In the genomic region with DNA sequence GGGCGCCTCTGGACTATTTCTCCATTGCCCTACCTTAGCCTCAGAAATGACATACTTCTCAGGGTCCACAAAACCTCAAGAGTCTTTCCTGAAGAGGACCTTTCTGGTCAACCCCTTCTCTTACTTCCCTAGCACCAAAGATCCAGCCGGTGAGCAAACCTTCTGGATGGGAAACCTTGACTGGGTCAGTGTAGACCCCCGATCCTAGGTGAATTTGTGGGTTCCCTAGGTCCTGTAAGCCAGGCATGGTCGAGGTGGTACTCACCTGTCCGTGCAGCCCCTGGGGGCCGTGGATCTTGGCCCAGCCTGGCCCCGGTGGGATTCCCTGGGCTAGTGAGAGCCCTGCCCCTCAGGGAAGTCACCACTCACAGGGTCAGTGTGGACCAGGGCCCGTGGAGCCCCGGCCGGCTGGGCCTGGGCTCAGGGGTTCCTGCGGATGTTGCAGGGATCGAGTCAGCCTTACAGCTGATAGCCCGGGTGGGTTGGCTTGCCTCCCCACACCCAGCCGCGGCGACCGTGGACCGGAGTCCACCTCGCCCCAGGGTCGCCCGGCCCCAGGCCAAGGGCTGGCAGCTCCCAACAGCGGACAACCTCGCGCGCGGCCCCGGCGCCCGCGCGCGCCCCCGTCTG, we compare ENCODE assay signal across 8 cellular contexts. TPM values are rescaled to one million over a fixed set of nuclear protein-coding genes. Genes with fewer than 3 reads are reported as not detected.
DNase-seq lines count a peak whose midpoint lies in the region; ATAC-seq and TF ChIP-seq lines count a peak whose summit lies in the region.

No MANE protein-coding gene starts in this region.

- no peaks in the 10 kb centered on the region for H3K9me3 Mint-ChIP-seq in CD8-positive, alpha-beta T cell

- no peak for TF ChIP-seq CTCF in CD8-positive, alpha-beta T cell (IDR thresholded peaks at IDR 0.05)

- peaks cover 65% of the 10 kb centered on the region for H3K36me3 Mint-ChIP-seq in CD8-positive, alpha-beta T cell

- H3K4me3 ChIP-seq in CD8-positive, alpha-beta T cell (ENCODE audit: low read depth, low read length): peak overlapping the region; percentile 93
- H3K4me3 ChIP-seq in HUES6 (ENCODE audit: low read depth, low read length) (peak overlapping the region; percentile 74), urinary bladder (ENCODE audit: low read depth, low read length) (peak overlapping the region; percentile 90)

- H3K27me3 ChIP-seq in CD8-positive, alpha-beta T cell (ENCODE audit: insufficient read depth, low read length): no peaks in the 10 kb centered on the region
- no peaks in the 10 kb centered on the region for H3K27me3 ChIP-seq in HUES6 (ENCODE audit: control insufficient read depth, insufficient read depth, low read length)

- 4% methylated on average over 33 of the region's 33 CpGs for WGBS in urinary bladder

- peak in 1 of 7 experiments; percentile 20 for DNase-seq in CD8-positive, alpha-beta T cell
- peak in 7 of 61 donors; percentile 56 to 80 (median 64) for DNase-seq in caudate nucleus (lab: John Stamatoyannopoulos, UW)
- DNase-seq in medulla oblongata (ENCODE audit: extremely low spot score): peak; percentile 21
- DNase-seq in NCI-H1694 treated with DMSO at 0.1 percent for 48 hours (lab: John Stamatoyannopoulos, UW): no peak
- DNase-seq in amniotic stem cell (lab: John Stamatoyannopoulos, UW): no peak

- peak overlapping the region; percentile 71 for H3K9ac ChIP-seq in HUES6 (ENCODE audit: low read length)

- H3K4me1 ChIP-seq in CD8-positive, alpha-beta T cell (ENCODE audit: insufficient read depth, low read length): peaks cover 39% of the 10 kb centered on the region
- H3K4me1 ChIP-seq in HUES6 (ENCODE audit: control insufficient read depth, insufficient read depth, low read length): peaks cover 11% of the 10 kb centered on the region; the same call in 1 of the 2 replicates
- H3K4me1 ChIP-seq in urinary bladder (ENCODE audit: insufficient read depth): no peaks in the 10 kb centered on the region

- H3K27ac ChIP-seq in CD8-positive, alpha-beta T cell (ENCODE audit: low read depth, low read length): peak overlapping the region; percentile 95
- H3K27ac ChIP-seq in HUES6 (ENCODE audit: low read depth, low read length): peak overlapping the region; percentile 60; the same call in 1 of the 2 replicates
- H3K27ac ChIP-seq in caudate nucleus (ENCODE audit: low read depth, low read length): peak overlapping the region; percentile 94
- peak overlapping the region; percentile 91 for H3K27ac ChIP-seq in urinary bladder (ENCODE audit: low read depth)

- peak overlapping the region; percentile 85 for H3K27ac Mint-ChIP-seq in CD8-positive, alpha-beta T cell

- H3K27me3 Mint-ChIP-seq in CD8-positive, alpha-beta T cell (ENCODE audit: low read depth): no peaks in the 10 kb centered on the region

- H3K36me3 ChIP-seq in CD8-positive, alpha-beta T cell (ENCODE audit: insufficient read depth, low read length): peaks cover 38% of the 10 kb centered on the region
- peaks cover 52% of the 10 kb centered on the region for H3K36me3 ChIP-seq in HUES6 (ENCODE audit: control insufficient read depth, insufficient read depth, low read length)
- H3K36me3 ChIP-seq in urinary bladder (ENCODE audit: insufficient read depth): peaks cover 8% of the 10 kb centered on the region

- H3K9me3 ChIP-seq in CD8-positive, alpha-beta T cell (ENCODE audit: low read length): no peaks in the 10 kb centered on the region
- no peaks in the 10 kb centered on the region for H3K9me3 ChIP-seq in HUES6 (ENCODE audit: control insufficient read depth, insufficient read depth, low read depth, low read length)

- POLR2A ChIA-PET in CD8-positive, alpha-beta T cell (lab: Charles Lee): interaction anchor here (1.2 to 7.5 kb wide), 16 partner anchors 10 to 69 kb away, joined by 3 to 184 read pairs (median 10); a partner anchor contains a TSS

- ATAC-seq in CD8-positive, alpha-beta T cell: no peak
- peak; percentile 33 for ATAC-seq in GM21423 (IDR thresholded peaks at IDR 0.05; ENCODE audit: unreplicated experiment)

- H3K4me3 Mint-ChIP-seq in CD8-positive, alpha-beta T cell: peak overlapping the region; percentile 99

- peaks cover 55% of the 10 kb centered on the region for H3K4me1 Mint-ChIP-seq in CD8-positive, alpha-beta T cell (ENCODE audit: low read depth)

- intact Hi-C loops in CD8-positive, alpha-beta T cell (cut with DNase I, micrococcal nuclease): loop anchor here (1.0 to 5.0 kb wide), 14 partner anchors 10 to 518 kb away; a partner anchor contains a TSS

- CTCF ChIA-PET in CD8-positive, alpha-beta T cell (lab: Charles Lee): interaction anchor here (0.7 to 2.9 kb wide), 9 partner anchors 16 to 170 kb away, joined by 3 to 15 read pairs (median 6); a partner anchor contains a TSS

RNA-seq across cellular contexts. Expression of a gene that starts 0.6 kb away (rescaled TPM):
- total RNA-seq in CD8-positive, alpha-beta T cell: 100 to 1,000 TPM; 103 to 116 TPM
- 20.7 TPM for total RNA-seq in urinary bladder
- 54.6 TPM for polyA plus RNA-seq in urinary bladder

RNA-seq across cellular contexts. Expression of a gene that starts 0.7 kb away (rescaled TPM):
- 10 to 100 TPM; 97.4 to 99.5 TPM for total RNA-seq in CD8-positive, alpha-beta T cell
- 30.6 TPM for total RNA-seq in urinary bladder
- 22.3 TPM for polyA plus RNA-seq in urinary bladder

RNA-seq across cellular contexts. Expression of a gene that starts 10.1 kb away (rescaled TPM):
- 1 to 10 TPM; 3.4 to 3.5 TPM for total RNA-seq in CD8-positive, alpha-beta T cell
- 25.7 TPM for total RNA-seq in urinary bladder
- polyA plus RNA-seq in urinary bladder: 54.8 TPM

RNA-seq across cellular contexts. Expression of a gene that starts 16.4 kb away (rescaled TPM):
- total RNA-seq in CD8-positive, alpha-beta T cell: 1 to 10 TPM; 1.7 to 2.8 TPM
- 12.0 TPM for total RNA-seq in urinary bladder
- polyA plus RNA-seq in urinary bladder: 6.5 TPM

RNA-seq across cellular contexts. Expression of a gene that starts 16.4 kb away (rescaled TPM):
- 10 to 100 TPM; 12.9 to 13.2 TPM for total RNA-seq in CD8-positive, alpha-beta T cell
- 11.2 TPM for total RNA-seq in urinary bladder
- 36.3 TPM for polyA plus RNA-seq in urinary bladder
